Comparison of ENCODE assay signal across 17 cellular contexts in genomic region chr7:114925443-114925842, GRCh38. TPM values are rescaled to one million over a fixed set of nuclear protein-coding genes. Genes with fewer than 3 reads are reported as not detected.
DNase-seq lines count a peak whose midpoint lies in the region; ATAC-seq and TF ChIP-seq lines count a peak whose summit lies in the region.
"Had no signal": no experiment of that assay in that cellular context is flagged by ENCODE, and none has a peak within 500 bp of the region (broad histone marks: within the 10 kb centered on the region; RNA-seq: fewer than 3 reads in every experiment).

No MANE protein-coding gene starts in this region.

- no peaks in the 10 kb centered on the region for H3K9me3 Mint-ChIP-seq in activated CD4-positive, alpha-beta T cell treated with anti-CD3 and anti-CD28 coated beads for 36 hours (ENCODE audit: low read depth)
- H3K9me3 Mint-ChIP-seq in IgD-negative memory B cell (no peaks in the 10 kb centered on the region), nephron (no peaks in the 10 kb centered on the region)
- H3K9me3 Mint-ChIP-seq in activated naive CD8-positive, alpha-beta T cell treated with anti-CD3 and anti-CD28 coated beads, Interleukin-2, amount 10 ng/mL, durations not matched to agents 7 days and 5 days, result no peaks in the 10 kb centered on the region
- H3K9me3 Mint-ChIP-seq: WTC11 had no signal

- ATAC-seq in activated CD4-positive, alpha-beta T cell treated with anti-CD3 and anti-CD28 coated beads for 36 hours, result no peak
- ATAC-seq in activated naive CD8-positive, alpha-beta T cell treated with anti-CD3 and anti-CD28 coated beads, Interleukin-2, amount 10 ng/mL, durations not matched to agents 7 days and 5 days (ENCODE audit: low read depth), result no peak
- no peak for ATAC-seq in GM19023 (IDR thresholded peaks at IDR 0.05; ENCODE audit: unreplicated experiment)
- ATAC-seq: WTC11 had no signal

- TF ChIP-seq CTCF in nephron (IDR thresholded peaks at IDR 0.05; ENCODE audit: unreplicated experiment in 3 of 3), result no peak
- no peak for TF ChIP-seq CTCF in A673 (conservative IDR thresholded peaks at IDR 0.05; ENCODE audit: low read depth, low read length)

- H3K4me3 Mint-ChIP-seq in activated CD4-positive, alpha-beta T cell treated with anti-CD3 and anti-CD28 coated beads for 36 hours, result peak overlapping the region; percentile 68
- H3K4me3 Mint-ChIP-seq in IgD-negative memory B cell (peak overlapping the region; percentile 69 to 93 (median 80)), nephron (peak overlapping the region in 2 of 3 experiments; percentile 23 to 34)
- H3K4me3 Mint-ChIP-seq in activated naive CD8-positive, alpha-beta T cell treated with anti-CD3 and anti-CD28 coated beads, Interleukin-2, amount 10 ng/mL, durations not matched to agents 7 days and 5 days, result peak overlapping the region; percentile 79
- H3K4me3 Mint-ChIP-seq: WTC11 had no signal

- H3K4me1 Mint-ChIP-seq in activated CD4-positive, alpha-beta T cell treated with anti-CD3 and anti-CD28 coated beads for 36 hours, result peaks cover 36% of the 10 kb centered on the region
- H3K4me1 Mint-ChIP-seq in IgD-negative memory B cell (peaks cover 32 to 41% (median 34%) of the 10 kb centered on the region in 3 donors), nephron (peaks cover 14% of the 10 kb centered on the region)
- peaks cover 22% of the 10 kb centered on the region for H3K4me1 Mint-ChIP-seq in activated naive CD8-positive, alpha-beta T cell treated with anti-CD3 and anti-CD28 coated beads, Interleukin-2, amount 10 ng/mL, durations not matched to agents 7 days and 5 days

- no peaks in the 10 kb centered on the region for H3K9me3 ChIP-seq in A673 (ENCODE audit: low read depth, low read length, poor library complexity, severe bottlenecking)
- H3K9me3 ChIP-seq: esophagus squamous epithelium, SJCRH30 had no signal

- POLR2A ChIA-PET in activated CD4-positive, alpha-beta T cell treated with anti-CD3 and anti-CD28 coated beads for 36 hours (lab: Charles Lee), result interaction anchor here (1.1 kb wide), 1 partner anchor 67 kb away, joined by 4 read pairs; no protein-coding TSS in a partner anchor
- POLR2A ChIA-PET in activated naive CD8-positive, alpha-beta T cell treated with anti-CD3 and anti-CD28 coated beads, Interleukin-2, amount 10 ng/mL, durations not matched to agents 7 days and 5 days (lab: Charles Lee), result interaction anchor here (4.3 kb wide), 1 partner anchor 83 kb away, joined by 54 read pairs; no protein-coding TSS in a partner anchor
- POLR2A ChIA-PET in A673 (lab: Charles Lee; ENCODE audit: low non-redundant PET), result no interaction called here

- H3K27me3 Mint-ChIP-seq in activated CD4-positive, alpha-beta T cell treated with anti-CD3 and anti-CD28 coated beads for 36 hours, result no peaks in the 10 kb centered on the region
- no peaks in the 10 kb centered on the region for H3K27me3 Mint-ChIP-seq in IgD-negative memory B cell
- no peaks in the 10 kb centered on the region for H3K27me3 Mint-ChIP-seq in activated naive CD8-positive, alpha-beta T cell treated with anti-CD3 and anti-CD28 coated beads, Interleukin-2, amount 10 ng/mL, durations not matched to agents 7 days and 5 days
- H3K27me3 Mint-ChIP-seq in nephron (ENCODE audit: low read depth), result no peaks in the 10 kb centered on the region

- DNase-seq in activated CD4-positive, alpha-beta T cell treated with anti-CD3 and anti-CD28 coated beads for 36 hours, result no peak
- no peak for DNase-seq in activated CD4-positive, alpha-beta T cell treated with anti-CD3 and anti-CD28 coated beads, Interleukin-2, amount 50 U/mL, for 4 hours
- DNase-seq in activated naive CD8-positive, alpha-beta T cell treated with anti-CD3 and anti-CD28 coated beads, Interleukin-2, amount 10 ng/mL, durations not matched to agents 7 days and 5 days, result no peak
- DNase-seq in A673 (ENCODE audit: low spot score), result no peak
- DNase-seq in cortex of kidney (lab: John Stamatoyannopoulos, UW), result no peak
- DNase-seq: activated gamma-delta T cell; esophagus squamous epithelium; GOT3; NCI-H2107; NK-92 treated with Interleukin-12 subunit alpha and Interleukin-12 subunit beta, amount 100 ng/mL, for 24 hours; nucleus accumbens; SJCRH30; trophoblast cell had no signal

- no peak overlapping the region for H3K27ac ChIP-seq in A673 (ENCODE audit: low read depth, low read length, poor library complexity, severe bottlenecking)
- H3K27ac ChIP-seq: esophagus squamous epithelium, SJCRH30 had no signal

- peak overlapping the region; percentile 90 for H3K27ac Mint-ChIP-seq in activated CD4-positive, alpha-beta T cell treated with anti-CD3 and anti-CD28 coated beads for 36 hours
- H3K27ac Mint-ChIP-seq in IgD-negative memory B cell (peak overlapping the region; percentile 82 to 92 (median 91)), nephron (peak overlapping the region in 1 of 3 experiments; percentile 52)
- peak overlapping the region; percentile 62 for H3K27ac Mint-ChIP-seq in activated naive CD8-positive, alpha-beta T cell treated with anti-CD3 and anti-CD28 coated beads, Interleukin-2, amount 10 ng/mL, durations not matched to agents 7 days and 5 days
- H3K27ac Mint-ChIP-seq: WTC11 had no signal

- H3K36me3 Mint-ChIP-seq in activated CD4-positive, alpha-beta T cell treated with anti-CD3 and anti-CD28 coated beads for 36 hours (ENCODE audit: low read depth), result peaks cover 19% of the 10 kb centered on the region
- H3K36me3 Mint-ChIP-seq in IgD-negative memory B cell (peaks cover 2% of the 10 kb centered on the region), nephron (ENCODE audit: low read depth) (peaks cover 4% of the 10 kb centered on the region)
- H3K36me3 Mint-ChIP-seq in activated naive CD8-positive, alpha-beta T cell treated with anti-CD3 and anti-CD28 coated beads, Interleukin-2, amount 10 ng/mL, durations not matched to agents 7 days and 5 days, result peaks cover 11% of the 10 kb centered on the region
- H3K36me3 Mint-ChIP-seq: WTC11 had no signal

- peaks cover 49% of the 10 kb centered on the region for H3K4me1 ChIP-seq in A673 (ENCODE audit: insufficient read depth, low read length, poor library complexity, severe bottlenecking)

- no peak overlapping the region for H3K4me3 ChIP-seq in A673 (ENCODE audit: low read depth, low read length, poor library complexity, severe bottlenecking)
- H3K4me3 ChIP-seq: SJCRH30 had no signal

- intact Hi-C loops in activated CD4-positive, alpha-beta T cell treated with anti-CD3 and anti-CD28 coated beads for 36 hours (cut with DNase I, micrococcal nuclease), result loop anchor here (10.0 kb wide), 3 partner anchors 841 to 1939 kb away; partner anchors contain the start of genes TES (in 2 of the 2) and CAPZA2 (in 1 of the 2)
- intact Hi-C loops in A673 (cut with micrococcal nuclease; ENCODE audit: unreplicated experiment), result no loop called here

- CTCF ChIA-PET in activated CD4-positive, alpha-beta T cell treated with anti-CD3 and anti-CD28 coated beads for 36 hours (lab: Charles Lee), result interaction anchor here (0.8 to 1.8 kb wide), 4 partner anchors 12 to 60 kb away, joined by 3 to 6 read pairs (median 4); no protein-coding TSS in a partner anchor
- CTCF ChIA-PET in A673 (lab: Charles Lee), result no interaction called here

- H3K27me3 ChIP-seq in A673 (replicated peaks; ENCODE audit: insufficient read depth, low read depth, low read length, poor library complexity), result no peaks in the 10 kb centered on the region
- H3K27me3 ChIP-seq: esophagus squamous epithelium, SJCRH30 had no signal

- no peaks in the 10 kb centered on the region for H3K36me3 ChIP-seq in A673 (ENCODE audit: insufficient read depth, low read length, poor library complexity, severe bottlenecking)
- H3K36me3 ChIP-seq: esophagus squamous epithelium had no signal

- no TSS peak for BruUV-seq in A673 (replicated peaks; lab: Mats Ljungman, UMichigan)

RNA-seq across cellular contexts. Expression of gene MDFIC, which starts 3.5 kb away (rescaled TPM):
- 100 to 1,000 TPM in 1 of 2 experiments, 10 to 100 TPM in 1; 68.4 to 113 TPM for total RNA-seq in activated CD4-positive, alpha-beta T cell treated with anti-CD3 and anti-CD28 coated beads for 36 hours
- polyA plus RNA-seq in IgD-negative memory B cell, result 55.1 TPM
- total RNA-seq in activated naive CD8-positive, alpha-beta T cell treated with anti-CD3 and anti-CD28 coated beads, Interleukin-2, amount 10 ng/mL, durations not matched to agents 7 days and 5 days, result 10 to 100 TPM; 50.8 to 57.0 TPM
- 27.3 and 32.6 TPM in 2 replicates for total RNA-seq in A673 (2021)

Comparison
In these comparisons a context has a peak if more than half of its experiments do, and no peak if none do; other contexts are left out.
1. H3K4me3 Mint-ChIP-seq: peak in every context shown above with its lines; median percentile 80 in IgD-negative memory B cell; 79 in activated naive CD8-positive, alpha-beta T cell treated with anti-CD3 and anti-CD28 coated beads, Interleukin-2, amount 10 ng/mL, durations not matched to agents 7 days and 5 days; 68 in activated CD4-positive, alpha-beta T cell treated with anti-CD3 and anti-CD28 coated beads for 36 hours; 28 in nephron.